ENCODE assay signal across 16 cellular contexts in genomic region chr14:24986206-24986893, GRCh38.
DNase-seq lines count a peak whose midpoint lies in the region; ATAC-seq and TF ChIP-seq lines count a peak whose summit lies in the region.
"Had no signal": no experiment of that assay in that cellular context is flagged by ENCODE, and none has a peak within 500 bp of the region (broad histone marks: within the 10 kb centered on the region; RNA-seq: fewer than 3 reads in every experiment).

No MANE protein-coding gene starts in this region.

- DNase-seq in NCI-H2227 (lab: John Stamatoyannopoulos, UW; ENCODE audit: unreplicated experiment) (peak; percentile 7), NCI-H2227 treated with DMSO at 0.1 percent for 48 hours (lab: John Stamatoyannopoulos, UW) (no peak), caudate nucleus (lab: John Stamatoyannopoulos, UW) (peak in 7 of 61 donors; percentile 7 to 81 (median 26)), lower lobe of right lung (no peak), transverse colon (no peak), BE2C (no peak)
- DNase-seq in activated CD8-positive, alpha-beta memory T cell treated with anti-CD3 and anti-CD28 coated beads, Interleukin-2, amount 50 U/mL, for 4 hours, result no peak
- DNase-seq: activated effector memory CD4-positive, alpha-beta T cell treated with anti-CD3 and anti-CD28 coated beads, Interleukin-2, amount 50 U/mL, for 16 hours; Karpas-422; NCI-H1930; NCI-H510A; stimulated activated CD4-positive, alpha-beta T cell treated with anti-CD3 and anti-CD28 coated beads, Interleukin-4, amount 100 ng/mL, for 4 hours; T-helper 17 cell; trophoblast cell; WERI-Rb-1 had no signal

- peaks cover 37% of the 10 kb centered on the region for H3K4me1 ChIP-seq in lower lobe of right lung
- peaks cover 16 to 47% (median 36%) of the 10 kb centered on the region in 4 donors for H3K4me1 ChIP-seq in transverse colon
- no peaks in the 10 kb centered on the region for H3K4me1 ChIP-seq in BE2C

- H3K27ac ChIP-seq in caudate nucleus (ENCODE audit: low read depth, low read length) (peak overlapping the region; percentile 18), lower lobe of right lung (peak overlapping the region; percentile 48), transverse colon (peak overlapping the region in 3 of 4 donors; percentile 57 to 70 (median 66))
- H3K27ac ChIP-seq: WERI-Rb-1 had no signal

- 94 to 100% methylated on average over 1 to 4 of the region's 4 CpGs for WGBS in transverse colon (ENCODE audit: low coverage in 1 of 2), 2 donors

- H3K36me3 ChIP-seq in lower lobe of right lung (no peaks in the 10 kb centered on the region), transverse colon (no peaks in the 10 kb centered on the region), BE2C (no peaks in the 10 kb centered on the region)
- H3K36me3 ChIP-seq: WERI-Rb-1 had no signal

- intact Hi-C loops in lower lobe of right lung (cut with DNase I), result no loop called here
- intact Hi-C loops in transverse colon (cut with DNase I; ENCODE audit: low total_unique reads), result no loop called here

- no peak for TF ChIP-seq EP300 in transverse colon (IDR thresholded peaks at IDR 0.05; ENCODE audit: low read depth)

- in situ Hi-C loops in transverse colon (cut with MboI; ENCODE audit: low pct_ligation_motif_present in 1 of 4, low pct_unique_long_range_greater_than_20kb in 1 of 4, low sequenced_read_pairs in 3 of 4), result no loop called here

- H3K27me3 ChIP-seq in lower lobe of right lung (ENCODE audit: low read depth) (no peaks in the 10 kb centered on the region), transverse colon (no peaks in the 10 kb centered on the region), BE2C (no peaks in the 10 kb centered on the region)

- no peak for TF ChIP-seq POLR2A in transverse colon (IDR thresholded peaks at IDR 0.05)

- no peak for ATAC-seq in lower lobe of right lung
- no peak for ATAC-seq in HG03457 (IDR thresholded peaks at IDR 0.05; ENCODE audit: unreplicated experiment)
- ATAC-seq: T-helper 17 cell had no signal

- no peak overlapping the region for H3K4me3 ChIP-seq in lower lobe of right lung
- H3K4me3 ChIP-seq in transverse colon, result no peak overlapping the region
- H3K4me3 ChIP-seq in BE2C (ENCODE audit: low read depth, low read length), result no peak overlapping the region

- H3K9me3 ChIP-seq in lower lobe of right lung, result no peaks in the 10 kb centered on the region
- no peaks in the 10 kb centered on the region for H3K9me3 ChIP-seq in transverse colon
- no peaks in the 10 kb centered on the region for H3K9me3 ChIP-seq in BE2C

- TF ChIP-seq CTCF in lower lobe of right lung (IDR thresholded peaks at IDR 0.05) (no peak), transverse colon (IDR thresholded peaks at IDR 0.05) (no peak), BE2C (IDR thresholded peaks at IDR 0.05; ENCODE audit: low read depth, low read length) (no peak)
